ENCODE assay signal across 8 cellular contexts in genomic region chr1:209076688-209077087, GRCh38.
DNase-seq lines count a peak whose midpoint lies in the region; ATAC-seq and TF ChIP-seq lines count a peak whose summit lies in the region.
"Had no signal": no experiment of that assay in that cellular context is flagged by ENCODE, and none has a peak within 500 bp of the region (broad histone marks: within the 10 kb centered on the region; RNA-seq: fewer than 3 reads in every experiment).

No MANE protein-coding gene starts in this region.

- TF ChIP-seq CTCF in GM12875 (IDR thresholded peaks at IDR 0.05; ENCODE audit: borderline replicate concordance, insufficient read depth, low read depth, low read length): peak; percentile 56

- intact Hi-C loops in left cardiac atrium (cut with DNase I): no loop called here

- DNase-seq in Jurkat, Clone E6-1 (ENCODE audit: low read depth, low spot score): peak; percentile 33
- DNase-seq in SW480 (ENCODE audit: low spot score) (peak; percentile 9), lung microvascular endothelial cell (ENCODE audit: low read depth in 2 of 2) (peak; percentile 20 to 36), GOT3 (lab: John Stamatoyannopoulos, UW) (no peak), left cardiac atrium (no peak)
- DNase-seq in activated CD4-positive, CD25-positive, alpha-beta regulatory T cell (lab: John Stamatoyannopoulos, UW): no peak

- H3K4me3 ChIP-seq in GM12875 (ENCODE audit: low read depth, low read length): no peak overlapping the region
- no peak overlapping the region for H3K4me3 ChIP-seq in Jurkat, Clone E6-1 (ENCODE audit: low read length)
- H3K4me3 ChIP-seq: cardiac muscle cell had no signal

- no peak for ATAC-seq in left cardiac atrium

Comparison
In these comparisons a context has a peak if more than half of its experiments do, and no peak if none do; other contexts are left out.
1. DNase-seq: peak in Jurkat, Clone E6-1 (single experiment), SW480 (single experiment) and lung microvascular endothelial cell (2 of 2); none in GOT3 (single experiment), activated CD4-positive, CD25-positive, alpha-beta regulatory T cell (0 of 4) and left cardiac atrium (single experiment).